6 cellular contexts compared by ENCODE assay signal in genomic region chr22:21407139-21407538, GRCh38. TPM values are rescaled to one million over a fixed set of nuclear protein-coding genes. Genes with fewer than 3 reads are reported as not detected.
"Had no signal": no experiment of that assay in that cellular context is flagged by ENCODE, and none has a peak within 500 bp of the region (broad histone marks: within the 10 kb centered on the region; RNA-seq: fewer than 3 reads in every experiment).

No MANE protein-coding gene starts in this region.

RNA-seq across cellular contexts. Expression of gene RIMBP3B, which starts 23.6 kb away (rescaled TPM):
- total RNA-seq: dermis microvascular lymphatic vessel endothelial cell, foreskin keratinocyte, left colon, left ventricle myocardium inferior, mammary epithelial cell, mononuclear cell had no signal
